ENCODE assay signal across 8 cellular contexts in the genomic region with DNA sequence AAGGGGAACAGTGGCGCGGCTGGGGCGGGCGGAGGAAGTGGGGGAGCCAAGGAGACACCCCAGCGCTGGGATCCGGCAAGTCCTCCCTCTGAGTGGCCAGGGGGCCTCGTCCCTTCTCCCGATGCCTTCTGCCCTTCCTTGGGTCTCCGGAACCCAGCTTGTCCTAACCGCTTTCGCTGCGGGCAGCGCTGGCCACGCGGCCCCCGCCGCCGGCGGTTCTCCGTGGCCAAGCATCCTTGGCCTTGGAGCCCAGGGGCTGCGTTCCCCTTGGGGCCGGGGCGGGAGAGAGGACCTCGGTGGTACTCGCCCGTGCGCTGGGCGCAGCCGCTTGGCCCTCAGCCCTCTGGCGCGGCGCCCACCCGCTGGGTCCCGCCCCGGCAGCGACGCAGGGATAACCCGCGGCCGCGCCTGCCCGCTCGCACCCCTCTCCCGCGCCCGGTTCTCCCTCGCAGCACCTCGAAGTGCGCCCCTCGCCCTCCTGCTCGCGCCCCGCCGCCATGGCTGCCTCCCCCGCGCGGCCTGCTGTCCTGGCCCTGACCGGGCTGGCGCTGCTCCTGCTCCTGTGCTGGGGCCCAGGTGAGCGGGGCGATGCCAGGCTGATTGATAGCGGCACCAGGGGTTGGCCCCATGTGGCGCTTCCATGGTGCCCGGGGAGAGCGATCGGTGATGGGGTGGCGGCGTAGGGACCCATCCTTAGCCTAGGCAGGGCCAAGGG.
DNase-seq lines count a peak whose midpoint lies in the region; ATAC-seq, FAIRE-seq and TF ChIP-seq lines count a peak whose summit lies in the region.

No MANE protein-coding gene starts in this region.

- H3K27ac ChIP-seq in brain microvascular endothelial cell: no peak overlapping the region

- H3K27ac Mint-ChIP-seq in activated CD4-positive, alpha-beta T cell treated with anti-CD3 and anti-CD28 coated beads, Interleukin-2, amount 10 ng/mL, durations not matched to agents 24 days and 14 days: no peak overlapping the region
- no peak overlapping the region for H3K27ac Mint-ChIP-seq in stimulated activated memory B cell treated with anti-CD40 and anti-IgM and Interleukin-4, amounts not matched to agents 10 μg/mL and 1 μg/mL and 100 μg/mL, for 72 hours

- H3K27me3 ChIP-seq in brain microvascular endothelial cell (replicated peaks): peaks cover 18% of the 10 kb centered on the region

- no peaks in the 10 kb centered on the region for H3K36me3 ChIP-seq in brain microvascular endothelial cell (replicated peaks)

- no peak for TF ChIP-seq CTCF in brain microvascular endothelial cell (IDR thresholded peaks at IDR 0.05; ENCODE audit: low read depth, low read length, missing control alignments)

- intact Hi-C loops in activated CD4-positive, alpha-beta T cell treated with anti-CD3 and anti-CD28 coated beads, Interleukin-2, amount 10 ng/mL, durations not matched to agents 24 days and 14 days (cut with micrococcal nuclease): no loop called here

- peak; percentile 31 for ATAC-seq in left lobe of liver
- ATAC-seq in stimulated activated memory B cell treated with anti-CD40 and anti-IgM and Interleukin-4, amounts not matched to agents 10 μg/mL and 1 μg/mL and 100 μg/mL, for 72 hours: peak; percentile 43
- ATAC-seq in HG02852 (IDR thresholded peaks at IDR 0.05; ENCODE audit: unreplicated experiment): no peak

- H3K4me3 ChIP-seq in brain microvascular endothelial cell (ENCODE audit: low read depth, low read length): peak overlapping the region; percentile 20

- TF ChIP-seq POLR2A in H54 (IDR thresholded peaks at IDR 0.05; ENCODE audit: low read depth, low read length): no peak

- H3K27me3 Mint-ChIP-seq in activated CD4-positive, alpha-beta T cell treated with anti-CD3 and anti-CD28 coated beads, Interleukin-2, amount 10 ng/mL, durations not matched to agents 24 days and 14 days: peaks cover 49% of the 10 kb centered on the region
- H3K27me3 Mint-ChIP-seq in stimulated activated memory B cell treated with anti-CD40 and anti-IgM and Interleukin-4, amounts not matched to agents 10 μg/mL and 1 μg/mL and 100 μg/mL, for 72 hours: peaks cover 53% of the 10 kb centered on the region

- H3K4me3 Mint-ChIP-seq in activated CD4-positive, alpha-beta T cell treated with anti-CD3 and anti-CD28 coated beads, Interleukin-2, amount 10 ng/mL, durations not matched to agents 24 days and 14 days: peak overlapping the region; percentile 64
- peak overlapping the region; percentile 40 for H3K4me3 Mint-ChIP-seq in stimulated activated memory B cell treated with anti-CD40 and anti-IgM and Interleukin-4, amounts not matched to agents 10 μg/mL and 1 μg/mL and 100 μg/mL, for 72 hours

- peaks cover 2% of the 10 kb centered on the region for H3K36me3 Mint-ChIP-seq in activated CD4-positive, alpha-beta T cell treated with anti-CD3 and anti-CD28 coated beads, Interleukin-2, amount 10 ng/mL, durations not matched to agents 24 days and 14 days (ENCODE audit: low read depth)
- H3K36me3 Mint-ChIP-seq in stimulated activated memory B cell treated with anti-CD40 and anti-IgM and Interleukin-4, amounts not matched to agents 10 μg/mL and 1 μg/mL and 100 μg/mL, for 72 hours: no peaks in the 10 kb centered on the region

- peaks cover 6% of the 10 kb centered on the region for H3K4me1 Mint-ChIP-seq in activated CD4-positive, alpha-beta T cell treated with anti-CD3 and anti-CD28 coated beads, Interleukin-2, amount 10 ng/mL, durations not matched to agents 24 days and 14 days
- H3K4me1 Mint-ChIP-seq in stimulated activated memory B cell treated with anti-CD40 and anti-IgM and Interleukin-4, amounts not matched to agents 10 μg/mL and 1 μg/mL and 100 μg/mL, for 72 hours: peaks cover 20% of the 10 kb centered on the region

- in situ Hi-C loops in brain microvascular endothelial cell (cut with HindIII; ENCODE audit: low pct_ligation_motif_present, low sequenced_read_pairs): no loop called here

- DNase-seq in activated CD4-positive, alpha-beta T cell treated with anti-CD3 and anti-CD28 coated beads, Interleukin-2, amount 10 ng/mL, durations not matched to agents 24 days and 14 days: no peak
- no peak for DNase-seq in brain microvascular endothelial cell
- DNase-seq in left lobe of liver (ENCODE audit: low spot score): no peak
- no peak for DNase-seq in DMS153 treated with DMSO at 0.1 percent for 48 hours (lab: John Stamatoyannopoulos, UW; ENCODE audit: unreplicated experiment)
- no peak for DNase-seq in H54 (ENCODE audit: insufficient read length, low spot score)
- no peak for DNase-seq in NCI-H446 treated with DMSO at 0.1 percent for 48 hours (lab: John Stamatoyannopoulos, UW)

- FAIRE-seq in H54 (lab: Jason Lieb, UNC): no peak

- peaks cover 3% of the 10 kb centered on the region for H3K9me3 Mint-ChIP-seq in activated CD4-positive, alpha-beta T cell treated with anti-CD3 and anti-CD28 coated beads, Interleukin-2, amount 10 ng/mL, durations not matched to agents 24 days and 14 days
- H3K9me3 Mint-ChIP-seq in stimulated activated memory B cell treated with anti-CD40 and anti-IgM and Interleukin-4, amounts not matched to agents 10 μg/mL and 1 μg/mL and 100 μg/mL, for 72 hours: no peaks in the 10 kb centered on the region
